In the genomic region with DNA sequence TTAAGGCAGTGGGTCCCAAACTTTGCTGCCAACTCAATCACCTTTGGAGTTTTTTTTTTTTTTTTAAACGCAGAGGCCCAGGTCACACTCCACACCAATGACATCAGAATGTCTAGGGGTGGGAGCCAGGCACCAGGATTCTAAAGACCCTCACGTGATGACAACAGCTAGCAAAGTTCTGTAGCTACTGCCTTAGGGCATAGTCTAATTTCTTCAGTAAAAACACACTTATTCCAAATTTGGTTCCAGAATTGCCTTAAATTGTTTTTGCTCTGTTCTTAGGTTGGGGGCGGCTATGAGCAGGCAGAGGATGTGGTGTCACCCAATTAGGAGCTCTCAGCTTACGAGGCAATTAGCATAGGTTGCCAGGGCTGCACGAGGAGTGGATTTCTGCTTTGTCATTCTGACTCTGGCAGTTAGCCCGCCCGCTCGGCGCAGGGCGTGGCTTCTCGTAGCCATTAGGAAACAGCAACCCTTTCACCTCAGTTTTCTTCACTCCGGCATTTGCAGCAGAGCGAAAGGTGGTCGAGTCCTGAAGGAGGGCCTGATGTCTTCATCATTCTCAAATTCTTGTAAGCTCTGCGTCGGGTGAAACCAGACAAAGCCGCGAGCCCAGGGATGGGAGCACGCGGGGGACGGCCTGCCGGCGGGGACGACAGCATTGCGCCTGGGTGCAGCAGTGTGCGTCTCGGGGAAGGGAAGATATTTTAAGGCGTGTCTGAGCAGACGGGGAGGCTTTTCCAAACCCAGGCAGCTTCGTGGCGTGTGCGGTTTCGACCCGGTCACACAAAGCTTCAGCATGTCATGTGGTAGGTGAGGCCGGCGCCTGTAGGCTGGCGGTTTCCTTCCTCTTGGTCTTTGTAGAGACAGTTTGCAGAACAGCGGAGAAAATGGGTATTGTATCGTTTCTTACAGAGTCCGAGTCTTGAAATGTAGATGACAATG, we compare ENCODE assay signal across 1 cellular context.
TF ChIP-seq lines count a peak whose summit lies in the region.

No MANE protein-coding gene starts in this region.

TF ChIP-seq in HepG2, 621 proteins besides CTCF, POLR2A, EP300 and RAD21 (continued from another document and continues in another):
- TF ChIP-seq REPIN1 (CRISPR knock-in tag; IDR thresholded peaks at IDR 0.05; ENCODE audit: borderline replicate concordance, low read depth) (peak; percentile 73), CENPT (CRISPR knock-in tag; IDR thresholded peaks at IDR 0.05; ENCODE audit: low read depth) (no peak), ZNF260 (CRISPR knock-in tag; IDR thresholded peaks at IDR 0.05; ENCODE audit: borderline replicate concordance, low read depth) (no peak), SALL2 (CRISPR knock-in tag; IDR thresholded peaks at IDR 0.05) (no peak), TCF12 (IDR thresholded peaks at IDR 0.05) (no peak), TCF12 (CRISPR knock-in tag; IDR thresholded peaks at IDR 0.05) (no peak), NFE2L2 (IDR thresholded peaks at IDR 0.05; ENCODE audit: low read length) (peak; percentile 100), HNRNPL (IDR thresholded peaks at IDR 0.05; ENCODE audit: low read depth, low read length) (no peak), NFE2L1 (CRISPR knock-in tag; IDR thresholded peaks at IDR 0.05; ENCODE audit: borderline replicate concordance) (peak; percentile 96; the same call in 1 of the 2 replicates), NFYB (CRISPR knock-in tag; IDR thresholded peaks at IDR 0.05) (peak; percentile 81), FOSL2 (CRISPR knock-in tag; IDR thresholded peaks at IDR 0.05) (peak; percentile 45), MAFG (CRISPR knock-in tag; IDR thresholded peaks at IDR 0.05) (peak; percentile 94), ZNF7 (CRISPR knock-in tag; IDR thresholded peaks at IDR 0.05) (no peak), ARID2 (CRISPR knock-in tag; IDR thresholded peaks at IDR 0.05; ENCODE audit: borderline replicate concordance) (no peak), ZNF354B (CRISPR knock-in tag; IDR thresholded peaks at IDR 0.05) (no peak), ZNF558 (CRISPR knock-in tag; IDR thresholded peaks at IDR 0.05; ENCODE audit: borderline replicate concordance) (peak; percentile 39; the same call in 1 of the 2 replicates), ZFAT (CRISPR knock-in tag; conservative IDR thresholded peaks at IDR 0.05) (no peak), PLRG1 (conservative IDR thresholded peaks at IDR 0.05) (no peak), YEATS4 (CRISPR knock-in tag; IDR thresholded peaks at IDR 0.05; ENCODE audit: borderline replicate concordance) (peak; percentile 37; the same call in 1 of the 2 replicates), ZNF614 (CRISPR knock-in tag; IDR thresholded peaks at IDR 0.05; ENCODE audit: borderline replicate concordance) (peak; percentile 79; the same call in 1 of the 2 replicates), THAP11 (CRISPR knock-in tag; IDR thresholded peaks at IDR 0.05) (peak; percentile 58), IRX3 (CRISPR knock-in tag; IDR thresholded peaks at IDR 0.05; ENCODE audit: borderline replicate concordance, low read depth) (no peak), TEAD2 (CRISPR knock-in tag; IDR thresholded peaks at IDR 0.05) (no peak), SNAPC2 (CRISPR knock-in tag; IDR thresholded peaks at IDR 0.05) (peak; percentile 79; the same call in 1 of the 2 replicates), POLR2G (IDR thresholded peaks at IDR 0.05; ENCODE audit: low read depth, low read length) (peak; percentile 96), SUZ12 (IDR thresholded peaks at IDR 0.05; ENCODE audit: low read depth, low read length) (no peak), ZNF441 (CRISPR knock-in tag; IDR thresholded peaks at IDR 0.05; ENCODE audit: borderline replicate concordance) (peak; percentile 76; the same call in 1 of the 2 replicates), RFX3 (CRISPR knock-in tag; IDR thresholded peaks at IDR 0.05) (peak; percentile 41; the same call in 1 of the 2 replicates), NFIC (IDR thresholded peaks at IDR 0.05; ENCODE audit: low read length) (no peak), ARNT2 (CRISPR knock-in tag; IDR thresholded peaks at IDR 0.05; ENCODE audit: low read depth) (peak; percentile 63; the same call in 1 of the 2 replicates), KAT8 (CRISPR knock-in tag; IDR thresholded peaks at IDR 0.05) (peak; percentile 72; the same call in 1 of the 2 replicates), RFXAP (CRISPR knock-in tag; IDR thresholded peaks at IDR 0.05; ENCODE audit: borderline replicate concordance) (peak; percentile 63; the same call in 1 of the 2 replicates), CHD4 (IDR thresholded peaks at IDR 0.05; ENCODE audit: borderline replicate concordance, low read length) (no peak; the same call in 1 of the 2 replicates), ZNF772 (CRISPR knock-in tag; IDR thresholded peaks at IDR 0.05) (peak; percentile 19; the same call in 1 of the 2 replicates), ZNF773 (CRISPR knock-in tag; IDR thresholded peaks at IDR 0.05; ENCODE audit: borderline replicate concordance) (no peak), ZFP36 (IDR thresholded peaks at IDR 0.05; ENCODE audit: borderline replicate concordance, low read depth, low read length, partially characterized antibody) (no peak), HNRNPUL1 (IDR thresholded peaks at IDR 0.05; ENCODE audit: low read depth, low read length) (no peak), ZSCAN20 (CRISPR knock-in tag; IDR thresholded peaks at IDR 0.05; ENCODE audit: borderline replicate concordance) (no peak), TP53 (CRISPR knock-in tag; conservative IDR thresholded peaks at IDR 0.05) (no peak), MXD4 (CRISPR knock-in tag; IDR thresholded peaks at IDR 0.05) (peak; percentile 40; the same call in 1 of the 2 replicates), ZNF143 (CRISPR knock-in tag; IDR thresholded peaks at IDR 0.05) (no peak), SATB2 (CRISPR knock-in tag; IDR thresholded peaks at IDR 0.05) (no peak), SP5 (CRISPR knock-in tag; IDR thresholded peaks at IDR 0.05; ENCODE audit: borderline replicate concordance, low read depth) (0 out of 2 replicates have a peak, but pooled peaks have one; percentile 57), HOXA9 (CRISPR knock-in tag; IDR thresholded peaks at IDR 0.05; ENCODE audit: borderline replicate concordance) (no peak), ZNF792 (CRISPR knock-in tag; IDR thresholded peaks at IDR 0.05) (no peak), ZKSCAN8 (CRISPR knock-in tag; IDR thresholded peaks at IDR 0.05; ENCODE audit: borderline replicate concordance) (peak; percentile 75; the same call in 1 of the 2 replicates)
- TF ChIP-seq, protein P1, sequence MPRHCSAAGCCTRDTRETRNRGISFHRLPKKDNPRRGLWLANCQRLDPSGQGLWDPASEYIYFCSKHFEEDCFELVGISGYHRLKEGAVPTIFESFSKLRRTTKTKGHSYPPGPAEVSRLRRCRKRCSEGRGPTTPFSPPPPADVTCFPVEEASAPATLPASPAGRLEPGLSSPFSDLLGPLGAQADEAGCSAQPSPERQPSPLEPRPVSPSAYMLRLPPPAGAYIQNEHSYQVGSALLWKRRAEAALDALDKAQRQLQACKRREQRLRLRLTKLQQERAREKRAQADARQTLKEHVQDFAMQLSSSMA (CRISPR knock-in tag; IDR thresholded peaks at IDR 0.05), result no peak
- TF ChIP-seq, protein P2, sequence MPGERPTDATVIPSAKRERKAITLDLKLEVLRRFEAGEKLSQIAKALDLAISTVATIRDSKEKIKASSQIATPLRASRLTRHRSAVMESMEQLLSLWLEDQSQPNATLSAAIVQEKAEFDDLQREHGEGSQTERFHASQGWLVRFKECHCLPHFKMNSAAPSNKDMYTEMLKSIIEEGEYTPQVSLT (CRISPR knock-in tag; IDR thresholded peaks at IDR 0.05; ENCODE audit: borderline replicate concordance, low read depth), result no peak
- TF ChIP-seq, protein P3, sequence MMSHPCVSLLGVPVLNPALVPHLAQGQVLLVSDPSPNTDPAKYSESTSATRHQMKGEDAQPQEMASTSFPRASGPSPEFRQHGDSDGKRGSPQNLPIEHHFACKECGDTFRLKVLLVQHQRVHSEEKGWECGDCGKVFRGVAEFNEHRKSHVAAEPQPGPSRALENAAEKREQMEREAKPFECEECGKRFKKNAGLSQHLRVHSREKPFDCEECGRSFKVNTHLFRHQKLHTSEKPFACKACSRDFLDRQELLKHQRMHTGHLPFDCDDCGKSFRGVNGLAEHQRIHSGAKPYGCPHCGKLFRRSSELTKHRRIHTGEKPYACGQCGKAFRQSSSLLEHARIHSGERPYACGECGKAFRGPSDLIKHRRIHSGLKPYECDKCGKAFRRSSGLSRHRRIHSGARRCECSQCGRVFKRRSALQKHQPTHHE (CRISPR knock-in tag; IDR thresholded peaks at IDR 0.05; ENCODE audit: borderline replicate concordance), result 0 out of 2 replicates have a peak, but pooled peaks have one; percentile 37
- TF ChIP-seq, protein P4, sequence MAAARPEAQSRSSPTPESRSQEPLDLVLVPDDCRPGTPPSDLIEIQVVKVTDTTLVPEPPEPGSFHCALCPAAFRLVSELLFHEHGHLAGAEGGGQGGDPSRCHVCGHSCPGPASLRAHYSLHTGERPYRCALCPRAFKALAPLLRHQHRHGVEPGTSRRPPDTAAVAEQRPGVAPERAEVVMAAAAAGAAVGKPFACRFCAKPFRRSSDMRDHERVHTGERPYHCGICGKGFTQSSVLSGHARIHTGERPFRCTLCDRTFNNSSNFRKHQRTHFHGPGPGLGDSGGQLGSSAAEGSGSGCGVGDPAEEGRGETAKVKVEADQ (CRISPR knock-in tag; IDR thresholded peaks at IDR 0.05; ENCODE audit: borderline replicate concordance), result no peak
- TF ChIP-seq, protein P5, sequence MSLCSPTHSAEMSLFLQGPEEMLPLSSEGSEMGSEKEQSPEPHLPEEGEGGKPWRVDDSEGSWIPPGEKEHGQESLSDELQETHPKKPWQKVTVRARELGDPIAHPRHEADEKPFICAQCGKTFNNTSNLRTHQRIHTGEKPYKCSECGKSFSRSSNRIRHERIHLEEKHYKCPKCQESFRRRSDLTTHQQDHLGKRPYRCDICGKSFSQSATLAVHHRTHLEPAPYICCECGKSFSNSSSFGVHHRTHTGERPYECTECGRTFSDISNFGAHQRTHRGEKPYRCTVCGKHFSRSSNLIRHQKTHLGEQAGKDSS (CRISPR knock-in tag; IDR thresholded peaks at IDR 0.05; ENCODE audit: borderline replicate concordance, low read depth), result no peak; the same call in 1 of the 2 replicates
- TF ChIP-seq, protein P6, sequence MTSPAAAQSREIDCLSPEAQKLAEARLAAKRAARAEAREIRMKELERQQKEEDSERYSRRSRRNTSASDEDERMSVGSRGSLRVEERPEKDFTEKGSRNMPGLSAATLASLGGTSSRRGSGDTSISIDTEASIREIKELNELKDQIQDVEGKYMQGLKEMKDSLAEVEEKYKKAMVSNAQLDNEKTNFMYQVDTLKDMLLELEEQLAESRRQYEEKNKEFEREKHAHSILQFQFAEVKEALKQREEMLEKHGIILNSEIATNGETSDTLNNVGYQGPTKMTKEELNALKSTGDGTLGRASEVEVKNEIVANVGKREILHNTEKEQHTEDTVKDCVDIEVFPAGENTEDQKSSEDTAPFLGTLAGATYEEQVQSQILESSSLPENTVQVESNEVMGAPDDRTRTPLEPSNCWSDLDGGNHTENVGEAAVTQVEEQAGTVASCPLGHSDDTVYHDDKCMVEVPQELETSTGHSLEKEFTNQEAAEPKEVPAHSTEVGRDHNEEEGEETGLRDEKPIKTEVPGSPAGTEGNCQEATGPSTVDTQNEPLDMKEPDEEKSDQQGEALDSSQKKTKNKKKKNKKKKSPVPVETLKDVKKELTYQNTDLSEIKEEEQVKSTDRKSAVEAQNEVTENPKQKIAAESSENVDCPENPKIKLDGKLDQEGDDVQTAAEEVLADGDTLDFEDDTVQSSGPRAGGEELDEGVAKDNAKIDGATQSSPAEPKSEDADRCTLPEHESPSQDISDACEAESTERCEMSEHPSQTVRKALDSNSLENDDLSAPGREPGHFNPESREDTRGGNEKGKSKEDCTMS (CRISPR knock-in tag; conservative IDR thresholded peaks at IDR 0.05), result no peak
- TF ChIP-seq, protein P7, sequence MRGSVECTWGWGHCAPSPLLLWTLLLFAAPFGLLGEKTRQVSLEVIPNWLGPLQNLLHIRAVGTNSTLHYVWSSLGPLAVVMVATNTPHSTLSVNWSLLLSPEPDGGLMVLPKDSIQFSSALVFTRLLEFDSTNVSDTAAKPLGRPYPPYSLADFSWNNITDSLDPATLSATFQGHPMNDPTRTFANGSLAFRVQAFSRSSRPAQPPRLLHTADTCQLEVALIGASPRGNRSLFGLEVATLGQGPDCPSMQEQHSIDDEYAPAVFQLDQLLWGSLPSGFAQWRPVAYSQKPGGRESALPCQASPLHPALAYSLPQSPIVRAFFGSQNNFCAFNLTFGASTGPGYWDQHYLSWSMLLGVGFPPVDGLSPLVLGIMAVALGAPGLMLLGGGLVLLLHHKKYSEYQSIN (CRISPR knock-in tag; IDR thresholded peaks at IDR 0.05; ENCODE audit: borderline replicate concordance), result no peak
- TF ChIP-seq, protein P8, sequence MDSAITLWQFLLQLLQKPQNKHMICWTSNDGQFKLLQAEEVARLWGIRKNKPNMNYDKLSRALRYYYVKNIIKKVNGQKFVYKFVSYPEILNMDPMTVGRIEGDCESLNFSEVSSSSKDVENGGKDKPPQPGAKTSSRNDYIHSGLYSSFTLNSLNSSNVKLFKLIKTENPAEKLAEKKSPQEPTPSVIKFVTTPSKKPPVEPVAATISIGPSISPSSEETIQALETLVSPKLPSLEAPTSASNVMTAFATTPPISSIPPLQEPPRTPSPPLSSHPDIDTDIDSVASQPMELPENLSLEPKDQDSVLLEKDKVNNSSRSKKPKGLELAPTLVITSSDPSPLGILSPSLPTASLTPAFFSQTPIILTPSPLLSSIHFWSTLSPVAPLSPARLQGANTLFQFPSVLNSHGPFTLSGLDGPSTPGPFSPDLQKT (CRISPR knock-in tag; IDR thresholded peaks at IDR 0.05; ENCODE audit: borderline replicate concordance), result no peak
- TF ChIP-seq, protein P9, sequence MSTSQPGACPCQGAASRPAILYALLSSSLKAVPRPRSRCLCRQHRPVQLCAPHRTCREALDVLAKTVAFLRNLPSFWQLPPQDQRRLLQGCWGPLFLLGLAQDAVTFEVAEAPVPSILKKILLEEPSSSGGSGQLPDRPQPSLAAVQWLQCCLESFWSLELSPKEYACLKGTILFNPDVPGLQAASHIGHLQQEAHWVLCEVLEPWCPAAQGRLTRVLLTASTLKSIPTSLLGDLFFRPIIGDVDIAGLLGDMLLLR (CRISPR knock-in tag; IDR thresholded peaks at IDR 0.05), result peak; percentile 77
- TF ChIP-seq, protein P10, sequence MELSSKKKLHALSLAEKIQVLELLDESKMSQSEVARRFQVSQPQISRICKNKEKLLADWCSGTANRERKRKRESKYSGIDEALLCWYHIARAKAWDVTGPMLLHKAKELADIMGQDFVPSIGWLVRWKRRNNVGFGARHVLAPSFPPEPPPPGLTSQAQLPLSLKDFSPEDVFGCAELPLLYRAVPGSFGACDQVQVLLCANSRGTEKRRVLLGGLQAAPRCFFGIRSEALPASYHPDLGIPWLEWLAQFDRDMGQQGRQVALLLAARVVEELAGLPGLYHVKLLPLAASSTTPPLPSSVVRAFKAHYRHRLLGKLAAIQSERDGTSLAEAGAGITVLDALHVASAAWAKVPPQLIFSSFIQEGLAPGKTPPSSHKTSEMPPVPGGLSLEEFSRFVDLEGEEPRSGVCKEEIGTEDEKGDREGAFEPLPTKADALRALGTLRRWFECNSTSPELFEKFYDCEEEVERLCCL (CRISPR knock-in tag; IDR thresholded peaks at IDR 0.05; ENCODE audit: borderline replicate concordance), result no peak
